Comparison of ENCODE assay signal across 19 cellular contexts in the genomic region with DNA sequence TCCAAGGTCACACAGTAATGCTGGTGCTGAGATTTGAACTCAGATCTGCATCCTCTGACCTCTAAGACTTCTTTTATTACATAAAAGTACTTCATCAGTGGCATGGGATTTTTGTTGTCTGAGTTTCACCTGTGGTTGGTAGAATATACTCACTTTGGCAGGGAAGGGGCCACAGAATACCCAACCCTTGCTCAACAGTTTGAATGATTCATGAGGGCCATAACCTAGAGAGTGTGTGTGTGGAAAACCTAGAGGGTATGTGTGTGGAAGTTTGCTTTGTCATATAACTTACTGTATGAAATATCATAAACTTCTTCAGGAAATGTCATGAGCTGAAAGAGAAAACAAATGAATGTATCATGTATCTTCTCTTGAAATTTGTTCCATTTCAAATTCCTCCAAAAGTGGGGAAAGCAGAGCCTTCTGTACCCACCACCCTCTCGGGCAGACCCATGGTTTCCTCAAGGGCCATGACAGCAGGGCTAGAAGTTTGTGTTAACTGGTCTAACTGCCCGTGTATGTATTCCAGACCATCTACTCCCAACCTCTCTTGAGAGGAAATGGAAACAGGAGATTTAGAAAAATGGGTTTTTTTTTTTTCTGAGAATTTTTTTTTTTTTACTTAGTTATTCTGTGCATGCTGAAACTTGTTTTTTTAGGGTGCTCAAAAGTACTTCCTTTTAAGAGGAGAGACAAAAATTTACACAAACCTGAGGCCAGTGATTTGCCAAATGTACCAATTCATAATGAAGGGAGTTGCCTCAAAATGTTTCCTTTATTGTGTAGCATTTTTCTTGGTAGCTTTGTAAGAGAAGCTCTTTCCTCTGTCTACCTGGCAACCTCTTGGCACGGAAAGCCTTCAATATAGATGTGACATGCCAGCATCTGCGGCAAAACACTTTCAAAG.
DNase-seq lines count a peak whose midpoint lies in the region; ATAC-seq and TF ChIP-seq lines count a peak whose summit lies in the region.
"Had no signal": no experiment of that assay in that cellular context is flagged by ENCODE, and none has a peak within 500 bp of the region (broad histone marks: within the 10 kb centered on the region; RNA-seq: fewer than 3 reads in every experiment).

No MANE protein-coding gene starts in this region.

- no peak overlapping the region for H3K4me3 Mint-ChIP-seq in activated naive CD4-positive, alpha-beta T cell treated with anti-CD3 and anti-CD28 coated beads for 36 hours
- H3K4me3 Mint-ChIP-seq: IgD-negative memory B cell had no signal

- no peak for TF ChIP-seq CTCF in choroid plexus epithelial cell (conservative IDR thresholded peaks at IDR 0.05; ENCODE audit: low read depth, low read length)

- no peaks in the 10 kb centered on the region for H3K36me3 Mint-ChIP-seq in activated naive CD4-positive, alpha-beta T cell treated with anti-CD3 and anti-CD28 coated beads for 36 hours (ENCODE audit: low read depth)

- peaks cover 43% of the 10 kb centered on the region for H3K4me1 Mint-ChIP-seq in activated naive CD4-positive, alpha-beta T cell treated with anti-CD3 and anti-CD28 coated beads for 36 hours (ENCODE audit: low read depth)
- H3K4me1 Mint-ChIP-seq: IgD-negative memory B cell had no signal

- H3K4me3 ChIP-seq in choroid plexus epithelial cell (ENCODE audit: low read depth, low read length), result no peak overlapping the region
- H3K4me3 ChIP-seq: left ventricle myocardium inferior, stomach, uterus had no signal

- CTCF ChIA-PET in activated naive CD4-positive, alpha-beta T cell treated with anti-CD3 and anti-CD28 coated beads for 36 hours (lab: Charles Lee), result interaction anchor here (0.6 to 1.0 kb wide), 4 partner anchors 10 to 658 kb away, joined by 3 to 5 read pairs (median 3); no protein-coding TSS in a partner anchor

- ATAC-seq in stimulated activated naive CD8-positive, alpha-beta T cell treated with anti-CD3 and anti-CD28 coated beads, Interleukin-15, Interleukin-2, amounts not matched to agents 100 U/mL and 50 U/mL, for 24 hours, result peak; percentile 94
- ATAC-seq in HG02973 (IDR thresholded peaks at IDR 0.05; ENCODE audit: unreplicated experiment) (no peak), GM18511 (IDR thresholded peaks at IDR 0.05; ENCODE audit: unreplicated experiment) (no peak)

- H3K9me3 Mint-ChIP-seq in activated naive CD4-positive, alpha-beta T cell treated with anti-CD3 and anti-CD28 coated beads for 36 hours, result no peaks in the 10 kb centered on the region

- peak overlapping the region; percentile 39 for H3K27ac Mint-ChIP-seq in activated naive CD4-positive, alpha-beta T cell treated with anti-CD3 and anti-CD28 coated beads for 36 hours
- H3K27ac Mint-ChIP-seq: IgD-negative memory B cell had no signal

- H3K27me3 Mint-ChIP-seq in activated naive CD4-positive, alpha-beta T cell treated with anti-CD3 and anti-CD28 coated beads for 36 hours (ENCODE audit: low read depth), result no peaks in the 10 kb centered on the region
- H3K27me3 Mint-ChIP-seq: IgD-negative memory B cell had no signal

- intact Hi-C loops in activated naive CD4-positive, alpha-beta T cell treated with anti-CD3 and anti-CD28 coated beads for 36 hours (cut with micrococcal nuclease), result no loop called here

- DNase-seq in activated naive CD4-positive, alpha-beta T cell treated with anti-CD3 and anti-CD28 coated beads for 36 hours, result peak; percentile 48
- no peak for DNase-seq in activated naive CD4-positive, alpha-beta T cell (lab: John Stamatoyannopoulos, UW)
- DNase-seq in NCI-H226 (peak; percentile 57), choroid plexus epithelial cell (ENCODE audit: low read depth) (peak; percentile 45), NK-92 (lab: John Stamatoyannopoulos, UW; ENCODE audit: unreplicated experiment) (no peak)
- DNase-seq in stimulated activated naive CD8-positive, alpha-beta T cell treated with anti-CD3 and anti-CD28 coated beads, Interleukin-15, Interleukin-2, amounts not matched to agents 100 U/mL and 50 U/mL, for 24 hours, result no peak
- DNase-seq: activated gamma-delta T cell, foreskin fibroblast, GDM1, left ventricle myocardium inferior, NCI-H1092 treated with DMSO at 0.1 percent for 48 hours, NCI-H69, posterior cingulate gyrus, small intestine, stomach, uterus had no signal

Comparison
In these comparisons a context has a peak if more than half of its experiments do, and no peak if none do; other contexts are left out.
1. DNase-seq: peak in activated naive CD4-positive, alpha-beta T cell treated with anti-CD3 and anti-CD28 coated beads for 36 hours (single experiment), NCI-H226 (single experiment) and choroid plexus epithelial cell (single experiment); none in activated naive CD4-positive, alpha-beta T cell (0 of 4), stimulated activated naive CD8-positive, alpha-beta T cell treated with anti-CD3 and anti-CD28 coated beads, Interleukin-15, Interleukin-2, amounts not matched to agents 100 U/mL and 50 U/mL, for 24 hours (single experiment) and NK-92 (single experiment).